In the genomic region with DNA sequence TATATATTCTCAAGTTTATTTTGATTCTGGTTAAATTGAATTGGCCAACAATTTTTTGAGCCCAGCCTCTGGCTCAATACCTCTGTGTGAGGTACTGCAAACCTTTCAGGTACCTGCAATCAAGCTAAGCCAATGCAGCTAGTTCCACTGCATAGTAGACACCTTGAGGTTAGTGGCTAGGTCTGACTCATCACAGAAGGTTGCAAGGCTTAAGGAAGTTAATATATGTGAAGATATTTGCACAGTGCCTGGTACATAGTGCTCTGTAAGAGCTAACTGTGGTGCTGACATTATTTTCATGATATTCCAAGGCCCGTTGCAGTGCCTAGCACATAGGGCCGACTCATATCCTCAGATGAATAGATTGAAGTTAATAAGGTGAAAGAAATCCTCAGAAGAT, we compare ENCODE assay signal across 18 cellular contexts.
"Had no signal": no experiment of that assay in that cellular context is flagged by ENCODE, and none has a peak within 500 bp of the region (broad histone marks: within the 10 kb centered on the region; RNA-seq: fewer than 3 reads in every experiment).

No MANE protein-coding gene starts in this region.

- H3K9me3 ChIP-seq: body of pancreas, pancreas, uterus had no signal

- H3K27me3 ChIP-seq: body of pancreas, esophagus muscularis mucosa, uterus had no signal

- H3K36me3 ChIP-seq: esophagus muscularis mucosa, pancreas, stomach, thoracic aorta, uterus had no signal

- H3K27ac ChIP-seq: body of pancreas, esophagus muscularis mucosa, pancreas, stomach, thoracic aorta, uterus had no signal

- ATAC-seq: activated naive CD8-positive, alpha-beta T cell treated with anti-CD3 and anti-CD28 coated beads, Interleukin-2, amount 50 U/mL, for 24 hours; body of pancreas; pancreas had no signal

- H3K4me3 ChIP-seq: body of pancreas, esophagus muscularis mucosa, pancreas, stomach, thoracic aorta, uterus had no signal

- DNase-seq: activated B cell treated with CpG ODN at 0.5 μM for 24 hours; activated CD4-positive, alpha-beta T cell treated with anti-CD3 and anti-CD28 coated beads, Interleukin-2, amount 10 ng/mL, durations not matched to agents 7 days and 5 days; activated CD8-positive, alpha-beta memory T cell treated with anti-CD3 and anti-CD28 coated beads for 24 hours; activated naive CD4-positive, alpha-beta T cell treated with Interleukin-2 at 50 U/mL for 16 hours; activated naive CD8-positive, alpha-beta T cell treated with anti-CD3 and anti-CD28 coated beads, Interleukin-2, amount 50 U/mL, for 24 hours; body of pancreas; cerebellar nuclear complex; dermis blood vessel endothelial cell; head of caudate nucleus; islet precursor cell; pancreas; retina; stimulated activated CD4-positive, alpha-beta T cell treated with anti-CD3 and anti-CD28 coated beads, Interleukin-4, amount 100 ng/mL, for 4 hours; stomach; T-helper 2 cell; uterus had no signal

- H3K4me1 ChIP-seq: body of pancreas, esophagus muscularis mucosa, pancreas, stomach, uterus had no signal
